Comparison of ENCODE assay signal across 10 cellular contexts in genomic region chr1:94864821-94865220, GRCh38. TPM values are rescaled to one million over a fixed set of nuclear protein-coding genes. Genes with fewer than 3 reads are reported as not detected.
DNase-seq lines count a peak whose midpoint lies in the region; ATAC-seq, FAIRE-seq and TF ChIP-seq lines count a peak whose summit lies in the region.
"Had no signal": no experiment of that assay in that cellular context is flagged by ENCODE, and none has a peak within 500 bp of the region (broad histone marks: within the 10 kb centered on the region; RNA-seq: fewer than 3 reads in every experiment).

No MANE protein-coding gene starts in this region.

- BruUV-seq in HepG2 (replicated peaks; lab: Mats Ljungman, UMichigan) = no TSS peak

- H3K4me3 ChIP-seq in liver (ENCODE audit: low read depth in 1 of 3, low read length in 3 of 3) = no peak overlapping the region
- H3K4me3 ChIP-seq in HepG2 (replicated peaks in 1 of 3; ENCODE audit: insufficient read depth in 1 of 3, low read depth in 2 of 3, low read length in 3 of 3) = no peak overlapping the region
- peak overlapping the region; percentile 43 for H3K4me3 ChIP-seq in osteoblast (ENCODE audit: insufficient read depth, low read length)
- no peak overlapping the region for H3K4me3 ChIP-seq in CD8-positive, alpha-beta memory T cell (ENCODE audit: low read length)

- DNase-seq in HepG2 (ENCODE audit: low spot score) (no peak), fibroblast of peridontal ligament (ENCODE audit: extremely low read depth) (peak; percentile 68), osteoblast (ENCODE audit: insufficient read length, low spot score, missing footprints) (no peak), AG08395 (ENCODE audit: low spot score) (no peak), immature natural killer cell (no peak)
- DNase-seq in CD8-positive, alpha-beta memory T cell = no peak
- DNase-seq: activated CD4-positive, alpha-beta T cell treated with anti-CD3 and anti-CD28 coated beads, Interleukin-2, amount 10 ng/mL, durations not matched to agents 7 days and 5 days had no signal

- in situ Hi-C loops in HepG2 (cut with HindIII; ENCODE audit: extremely low pct_ligation_motif_present, low pct_unique_long_range_greater_than_20kb) = loop anchor here (25.0 kb wide), 1 partner anchor 372 kb away; the partner anchor contains the start of gene RWDD3

- no peaks in the 10 kb centered on the region for H3K4me1 Mint-ChIP-seq in CD8-positive, alpha-beta memory T cell
- H3K4me1 Mint-ChIP-seq in immature natural killer cell = no peaks in the 10 kb centered on the region
- H3K4me1 Mint-ChIP-seq: activated CD4-positive, alpha-beta T cell treated with anti-CD3 and anti-CD28 coated beads, Interleukin-2, amount 10 ng/mL, durations not matched to agents 7 days and 5 days had no signal

- no peaks in the 10 kb centered on the region for H3K9me3 Mint-ChIP-seq in CD8-positive, alpha-beta memory T cell
- H3K9me3 Mint-ChIP-seq in immature natural killer cell = no peaks in the 10 kb centered on the region
- H3K9me3 Mint-ChIP-seq: activated CD4-positive, alpha-beta T cell treated with anti-CD3 and anti-CD28 coated beads, Interleukin-2, amount 10 ng/mL, durations not matched to agents 7 days and 5 days had no signal

- H2AFZ ChIP-seq in HepG2 (ENCODE audit: low read length) (no peak overlapping the region), osteoblast (ENCODE audit: low read length) (peak overlapping the region; percentile 8)

- H3K27ac ChIP-seq in liver (ENCODE audit: low read depth in 1 of 2, low read length in 2 of 2) (peak overlapping the region; percentile 20 to 43), HepG2 (ENCODE audit: extremely low read length, insufficient read depth, low read length) (no peak overlapping the region), osteoblast (ENCODE audit: low read depth, low read length) (peak overlapping the region; percentile 97)
- no peak overlapping the region for H3K27ac ChIP-seq in CD8-positive, alpha-beta memory T cell (ENCODE audit: low read depth, low read length)

- no peaks in the 10 kb centered on the region for H3K4me1 ChIP-seq in liver (ENCODE audit: control insufficient read depth in 4 of 4, insufficient read depth in 4 of 4, low read length in 3 of 4)
- H3K4me1 ChIP-seq in HepG2 (ENCODE audit: insufficient read depth, low read length) = peaks cover 37% of the 10 kb centered on the region
- H3K4me1 ChIP-seq in osteoblast (ENCODE audit: insufficient read depth, low read length) = peaks cover 49% of the 10 kb centered on the region
- no peaks in the 10 kb centered on the region for H3K4me1 ChIP-seq in CD8-positive, alpha-beta memory T cell (ENCODE audit: insufficient read depth, low read length)

- WGBS in liver = 77% methylated on average over 9 of the region's 9 CpGs
- WGBS in HepG2 (ENCODE audit: low lambda C conversion rate) = 86% methylated on average over 9 of the region's 9 CpGs

- H3K36me3 Mint-ChIP-seq in CD8-positive, alpha-beta memory T cell = no peaks in the 10 kb centered on the region
- no peaks in the 10 kb centered on the region for H3K36me3 Mint-ChIP-seq in immature natural killer cell
- H3K36me3 Mint-ChIP-seq: activated naive CD8-positive, alpha-beta T cell had no signal

- intact Hi-C loops in HepG2 (cut with micrococcal nuclease; ENCODE audit: unreplicated experiment) = no loop called here

- no peak for TF ChIP-seq POLR2A in HepG2 (IDR thresholded peaks at IDR 0.05; ENCODE audit: insufficient read depth in 1 of 2, low read depth in 2 of 2, low read length in 2 of 2)

- H3K27ac Mint-ChIP-seq in CD8-positive, alpha-beta memory T cell = no peak overlapping the region
- no peak overlapping the region for H3K27ac Mint-ChIP-seq in immature natural killer cell
- H3K27ac Mint-ChIP-seq: activated CD4-positive, alpha-beta T cell treated with anti-CD3 and anti-CD28 coated beads, Interleukin-2, amount 10 ng/mL, durations not matched to agents 7 days and 5 days; activated naive CD8-positive, alpha-beta T cell had no signal

- no peak overlapping the region for H3K4me3 Mint-ChIP-seq in CD8-positive, alpha-beta memory T cell
- H3K4me3 Mint-ChIP-seq in immature natural killer cell = no peak overlapping the region
- H3K4me3 Mint-ChIP-seq: activated CD4-positive, alpha-beta T cell treated with anti-CD3 and anti-CD28 coated beads, Interleukin-2, amount 10 ng/mL, durations not matched to agents 7 days and 5 days; activated naive CD8-positive, alpha-beta T cell had no signal

- no peaks in the 10 kb centered on the region for H3K9me3 ChIP-seq in liver (ENCODE audit: control insufficient read depth in 4 of 4, low read length in 3 of 4)
- no peaks in the 10 kb centered on the region for H3K9me3 ChIP-seq in HepG2 (ENCODE audit: low read length)
- H3K9me3 ChIP-seq in osteoblast (ENCODE audit: low read depth, low read length) = no peaks in the 10 kb centered on the region
- H3K9me3 ChIP-seq in CD8-positive, alpha-beta memory T cell (ENCODE audit: low read length) = no peaks in the 10 kb centered on the region

- no peak for TF ChIP-seq EP300 in HepG2 (IDR thresholded peaks at IDR 0.05; ENCODE audit: low read depth in 2 of 2, low read length in 2 of 2)
- TF ChIP-seq EP300 in HepG2 (CRISPR knock-in tag; IDR thresholded peaks at IDR 0.05; ENCODE audit: borderline replicate concordance) = no peak

- H3K36me3 ChIP-seq in liver (ENCODE audit: control insufficient read depth in 4 of 4, insufficient read depth in 3 of 4, low read depth in 1 of 4, low read length in 3 of 4) = peaks cover 0 to 3% (median 0%) of the 10 kb centered on the region in 4 donors
- H3K36me3 ChIP-seq in HepG2 (replicated peaks in 1 of 2; ENCODE audit: control insufficient read depth in 1 of 2, insufficient read depth in 2 of 2, low read length in 2 of 2) = peaks cover 0 to 4% of the 10 kb centered on the region in 2 experiments; a peak in 2 of 5 replicates
- H3K36me3 ChIP-seq in osteoblast (ENCODE audit: insufficient read depth, low read length) = no peaks in the 10 kb centered on the region
- no peaks in the 10 kb centered on the region for H3K36me3 ChIP-seq in CD8-positive, alpha-beta memory T cell (ENCODE audit: insufficient read depth, low read length)

- POLR2A ChIA-PET in HepG2 (lab: Yijun Ruan, JAX) = no interaction called here
- POLR2A ChIA-PET in CD8-positive, alpha-beta memory T cell (lab: Charles Lee) = no interaction called here

- no peaks in the 10 kb centered on the region for H4K20me1 ChIP-seq in HepG2 (ENCODE audit: insufficient read depth, low read length)
- H4K20me1 ChIP-seq in osteoblast (ENCODE audit: insufficient read depth, low read length) = no peaks in the 10 kb centered on the region

- TF ChIP-seq CTCF in liver (IDR thresholded peaks at IDR 0.05; ENCODE audit: low read depth, low read length, missing input control) = no peak
- no peak for TF ChIP-seq CTCF in HepG2 (CRISPR knock-in tag; IDR thresholded peaks at IDR 0.05)
- TF ChIP-seq CTCF in osteoblast (IDR thresholded peaks at IDR 0.05; ENCODE audit: extremely low read depth, low read depth, low read length) = no peak

- no peak for TF ChIP-seq RAD21 in liver (IDR thresholded peaks at IDR 0.05)
- no peak for TF ChIP-seq RAD21 in HepG2 (CRISPR knock-in tag; IDR thresholded peaks at IDR 0.05)

- peaks cover 4 to 5% of the 10 kb centered on the region in 2 donors for H3K27me3 Mint-ChIP-seq in CD8-positive, alpha-beta memory T cell
- H3K27me3 Mint-ChIP-seq in immature natural killer cell (ENCODE audit: low read depth in 3 of 3) = peaks cover 0 to 8% (median 0%) of the 10 kb centered on the region in 3 donors
- H3K27me3 Mint-ChIP-seq: activated CD4-positive, alpha-beta T cell treated with anti-CD3 and anti-CD28 coated beads, Interleukin-2, amount 10 ng/mL, durations not matched to agents 7 days and 5 days; activated naive CD8-positive, alpha-beta T cell had no signal

- CTCF ChIA-PET in HepG2 (lab: Yijun Ruan, JAX; ENCODE audit: low intra/inter-chr PET ratio, low total read pairs) = no interaction called here
- CTCF ChIA-PET in CD8-positive, alpha-beta memory T cell (lab: Charles Lee) = interaction anchor here (1.4 to 2.4 kb wide), 2 partner anchors 9 to 11 kb away, joined by 4 to 14 read pairs; no protein-coding TSS in a partner anchor

- ATAC-seq in HepG2 (no peak), HG02970 (IDR thresholded peaks at IDR 0.05; ENCODE audit: low FRiP score, unreplicated experiment) (no peak)

- H3K4me2 ChIP-seq in HepG2 (ENCODE audit: low read depth, low read length) = no peak overlapping the region
- peak overlapping the region; percentile 83 for H3K4me2 ChIP-seq in osteoblast (ENCODE audit: insufficient read depth, low read length)

- H3K9ac ChIP-seq in liver (ENCODE audit: low read depth in 1 of 2, low read length in 2 of 2) = no peak overlapping the region
- no peak overlapping the region for H3K9ac ChIP-seq in HepG2 (ENCODE audit: insufficient read depth, low read depth, low read length)

- no peaks in the 10 kb centered on the region for H3K79me2 ChIP-seq in HepG2 (ENCODE audit: insufficient read depth, low read length)
- no peaks in the 10 kb centered on the region for H3K79me2 ChIP-seq in osteoblast (ENCODE audit: insufficient read depth, low read length)

- FAIRE-seq in HepG2 (lab: Jason Lieb, UNC) = no peak

- H3K27me3 ChIP-seq in liver (ENCODE audit: control insufficient read depth in 4 of 4, insufficient read depth in 4 of 4, low read length in 3 of 4) = no peaks in the 10 kb centered on the region
- H3K27me3 ChIP-seq in HepG2 (ENCODE audit: control insufficient read depth in 1 of 2, insufficient read depth in 2 of 2, low read length in 2 of 2) = no peaks in the 10 kb centered on the region
- no peaks in the 10 kb centered on the region for H3K27me3 ChIP-seq in osteoblast (ENCODE audit: insufficient read depth, low read length)
- no peaks in the 10 kb centered on the region for H3K27me3 ChIP-seq in CD8-positive, alpha-beta memory T cell (ENCODE audit: insufficient read depth, low read length, poor library complexity, severe bottlenecking)

RNA-seq across cellular contexts. Expression of gene SLC44A3, which starts 44.7 kb away (rescaled TPM):
- total RNA-seq in liver = 1 to 10 TPM; 2.4 to 2.6 TPM
- polyA plus RNA-seq in liver = 1 to 10 TPM; 2.8 TPM
- 3.8 and 6.8 TPM in 2 replicates for total RNA-seq in HepG2 (2016; rRNA removed; fragmentation: Illumina TruSeq; extraction: Trizol)
- total RNA-seq in HepG2 (2016; cell fraction: cytosol; rRNA removed; fragmentation: Illumina TruSeq; extraction: Trizol; ENCODE audit: low read depth) = 2.6 and 3.7 TPM in 2 replicates
- 3.9 and 7.2 TPM in 2 replicates for total RNA-seq in HepG2 (2016; cell fraction: insoluble cytoplasmic fraction; rRNA removed; fragmentation: Illumina TruSeq; extraction: Trizol)
- total RNA-seq in HepG2 (2016; cell fraction: membrane; rRNA removed; fragmentation: Illumina TruSeq; extraction: Trizol) = 4.5 and 5.9 TPM in 2 replicates
- 6.0 and 9.9 TPM in 2 replicates for total RNA-seq in HepG2 (2016; cell fraction: nucleus; rRNA removed; fragmentation: Illumina TruSeq; extraction: Trizol)
- 11.7 and 14.1 TPM in 2 replicates for polyA plus RNA-seq in HepG2 (2011; rRNA removed)
- polyA plus RNA-seq in HepG2 (2011; cell fraction: cytosol; rRNA removed) = 8.5 and 11.2 TPM in 2 replicates
- 8.0 and 8.6 TPM in 2 replicates for polyA plus RNA-seq in HepG2 (2011; cell fraction: nucleus; rRNA removed)
- 6.3 and 7.4 TPM in 2 replicates for polyA plus RNA-seq in HepG2 (2012)
- polyA plus RNA-seq in HepG2 (2016; cell fraction: cytosol; fragmentation: Illumina TruSeq; extraction: Trizol; ENCODE audit: low read depth) = 2.7 and 3.5 TPM in 2 replicates
- 5.4 and 5.5 TPM in 2 replicates for polyA plus RNA-seq in HepG2 (2016; cell fraction: insoluble cytoplasmic fraction; fragmentation: Illumina TruSeq; extraction: Trizol; ENCODE audit: low read depth)
- polyA plus RNA-seq in HepG2 (2016; cell fraction: membrane; fragmentation: Illumina TruSeq; extraction: Trizol; ENCODE audit: low read depth) = 5.3 and 5.4 TPM in 2 replicates
- polyA plus RNA-seq in HepG2 (2016; cell fraction: nucleus; fragmentation: Illumina TruSeq; extraction: Trizol; ENCODE audit: insufficient read depth, low read depth) = 12.5 and 12.7 TPM in 2 replicates
- 0.47 and 12.2 TPM in 2 replicates for polyA minus RNA-seq in HepG2 (2011; rRNA and poly(A)+ RNA removed; ENCODE audit: low replicate concordance)
- 4.6 and 6.4 TPM in 2 replicates for polyA minus RNA-seq in HepG2 (2011; cell fraction: cytosol; rRNA and poly(A)+ RNA removed)
- 14.4 and 16.9 TPM in 2 replicates for polyA minus RNA-seq in HepG2 (2011; cell fraction: nucleus; rRNA and poly(A)+ RNA removed)
- 2.9 and 7.1 TPM in 2 replicates for total RNA-seq in osteoblast
- total RNA-seq in CD8-positive, alpha-beta memory T cell = under 1 TPM; 0.31 to 0.47 TPM
- polyA plus RNA-seq in CD8-positive, alpha-beta memory T cell = 0.83 TPM
- not detected for polyA plus RNA-seq in immature natural killer cell

Comparison
In these comparisons a context has a peak if more than half of its experiments do, and no peak if none do; other contexts are left out.
1. H3K27ac ChIP-seq: peak in liver (2 of 2) and osteoblast (single experiment); none in HepG2 (single experiment) and CD8-positive, alpha-beta memory T cell (single experiment).